Comparison of ENCODE assay signal across 8 cellular contexts in genomic region chr1:169550294-169550693, GRCh38. TPM values are rescaled to one million over a fixed set of nuclear protein-coding genes. Genes with fewer than 3 reads are reported as not detected.
A peak's percentile ranks its signal among the peaks of the same experiment; 100 is the strongest.
DNase-seq lines count a peak whose midpoint lies in the region; ATAC-seq and TF ChIP-seq lines count a peak whose summit lies in the region.

No MANE protein-coding gene starts in this region.

- no peaks in the 10 kb centered on the region for H3K9me3 Mint-ChIP-seq in activated CD8-positive, alpha-beta memory T cell treated with anti-CD3 and anti-CD28 coated beads, Interleukin-2, amount 10 ng/mL, durations not matched to agents 7 days and 5 days (ENCODE audit: low read depth)
- no peaks in the 10 kb centered on the region for H3K9me3 Mint-ChIP-seq in endothelial cell (ENCODE audit: unreplicated experiment)
- H3K9me3 Mint-ChIP-seq in naive B cell = no peaks in the 10 kb centered on the region

- H3K27ac Mint-ChIP-seq in activated CD8-positive, alpha-beta memory T cell treated with anti-CD3 and anti-CD28 coated beads, Interleukin-2, amount 10 ng/mL, durations not matched to agents 7 days and 5 days = no peak overlapping the region
- H3K27ac Mint-ChIP-seq in endothelial cell (ENCODE audit: unreplicated experiment) = no peak overlapping the region
- H3K27ac Mint-ChIP-seq in naive B cell = no peak overlapping the region

- POLR2A ChIA-PET in OCI-LY7 (lab: Charles Lee) = interaction anchor here (1.5 kb wide), 1 partner anchor 149 kb away, joined by 3 read pairs; no protein-coding TSS in a partner anchor

- no peaks in the 10 kb centered on the region for H3K27me3 Mint-ChIP-seq in activated CD8-positive, alpha-beta memory T cell treated with anti-CD3 and anti-CD28 coated beads, Interleukin-2, amount 10 ng/mL, durations not matched to agents 7 days and 5 days
- H3K27me3 Mint-ChIP-seq in endothelial cell (ENCODE audit: unreplicated experiment) = peaks cover 1% of the 10 kb centered on the region
- H3K27me3 Mint-ChIP-seq in naive B cell = peaks cover 0 to 10% (median 4%) of the 10 kb centered on the region in 3 donors

- no peak for DNase-seq in activated CD8-positive, alpha-beta memory T cell treated with anti-CD3 and anti-CD28 coated beads, Interleukin-2, amount 10 ng/mL, durations not matched to agents 7 days and 5 days
- DNase-seq in activated CD8-positive, alpha-beta memory T cell treated with anti-CD3 and anti-CD28 coated beads, Interleukin-2, amount 50 U/mL, for 4 hours = no peak
- DNase-seq in HT-29 (ENCODE audit: low spot score) = peak; percentile 76
- DNase-seq in OCI-LY7 (ENCODE audit: low spot score) = peak; percentile 48
- no peak for DNase-seq in endothelial cell (ENCODE audit: low spot score)
- peak; percentile 29 for DNase-seq in naive B cell
- no peak for DNase-seq in activated CD4-positive, CD25-positive, alpha-beta regulatory T cell treated with anti-CD3 and anti-CD28 coated beads, Interleukin-2, amount 50 U/mL, for 72 hours

- TF ChIP-seq CTCF in OCI-LY7 (conservative IDR thresholded peaks at IDR 0.05; ENCODE audit: low read length) (peak; percentile 68), endothelial cell (IDR thresholded peaks at IDR 0.05; ENCODE audit: unreplicated experiment) (peak; percentile 31)

- H3K36me3 Mint-ChIP-seq in activated CD8-positive, alpha-beta memory T cell treated with anti-CD3 and anti-CD28 coated beads, Interleukin-2, amount 10 ng/mL, durations not matched to agents 7 days and 5 days = no peaks in the 10 kb centered on the region
- H3K36me3 Mint-ChIP-seq in endothelial cell (ENCODE audit: low read depth, unreplicated experiment) (no peaks in the 10 kb centered on the region), naive B cell (no peaks in the 10 kb centered on the region)

- H3K79me2 ChIP-seq in OCI-LY7 (ENCODE audit: insufficient read depth, low read depth, low read length) = no peaks in the 10 kb centered on the region

- H3K4me2 ChIP-seq in OCI-LY7 (ENCODE audit: low read length) = no peak overlapping the region

- no peak overlapping the region for H3K4me3 ChIP-seq in OCI-LY7 (ENCODE audit: low read depth, low read length, poor library complexity, severe bottlenecking)

- H4K20me1 ChIP-seq in OCI-LY7 (ENCODE audit: insufficient read depth, low read length) = no peaks in the 10 kb centered on the region

- no peaks in the 10 kb centered on the region for H3K9me3 ChIP-seq in OCI-LY7 (ENCODE audit: low read length)

- no peak overlapping the region for H3K27ac ChIP-seq in OCI-LY7 (ENCODE audit: low read depth, low read length, poor library complexity, severe bottlenecking)

- H3K4me1 ChIP-seq in OCI-LY7 (ENCODE audit: insufficient read depth, low read length, poor library complexity, severe bottlenecking) = no peaks in the 10 kb centered on the region

- no peak overlapping the region for H3K4me3 Mint-ChIP-seq in activated CD8-positive, alpha-beta memory T cell treated with anti-CD3 and anti-CD28 coated beads, Interleukin-2, amount 10 ng/mL, durations not matched to agents 7 days and 5 days
- no peak overlapping the region for H3K4me3 Mint-ChIP-seq in endothelial cell (ENCODE audit: unreplicated experiment)
- H3K4me3 Mint-ChIP-seq in naive B cell = no peak overlapping the region

- no peaks in the 10 kb centered on the region for H3K36me3 ChIP-seq in OCI-LY7 (ENCODE audit: insufficient read depth, low read length)

- intact Hi-C loops in OCI-LY7 (cut with micrococcal nuclease; ENCODE audit: unreplicated experiment) = loop anchor here (2.0 kb wide), 1 partner anchor 163 kb away; no protein-coding TSS in a partner anchor

- CTCF ChIA-PET in activated CD8-positive, alpha-beta memory T cell treated with anti-CD3 and anti-CD28 coated beads, Interleukin-2, amount 10 ng/mL, durations not matched to agents 7 days and 5 days (lab: Charles Lee) = interaction anchor here (0.9 to 3.0 kb wide), 5 partner anchors 12 to 259 kb away, joined by 3 to 13 read pairs (median 6); no protein-coding TSS in a partner anchor
- CTCF ChIA-PET in OCI-LY7 (lab: Charles Lee; ENCODE audit: unreplicated experiment) = no interaction called here

- H2AFZ ChIP-seq in OCI-LY7 (ENCODE audit: low read length) = no peak overlapping the region

- no TSS peak for BruUV-seq in OCI-LY7 (replicated peaks; lab: Mats Ljungman, UMichigan)

- ATAC-seq in activated CD8-positive, alpha-beta memory T cell treated with anti-CD3 and anti-CD28 coated beads, Interleukin-2, amount 10 ng/mL, durations not matched to agents 7 days and 5 days = peak; percentile 68
- ATAC-seq in naive B cell (ENCODE audit: low read depth in 2 of 2) (peak; percentile 65 to 75), HG03097 (IDR thresholded peaks at IDR 0.05; ENCODE audit: low FRiP score, unreplicated experiment) (no peak)

- H3K9me2 ChIP-seq in OCI-LY7 (ENCODE audit: insufficient read depth, low read length) = no peaks in the 10 kb centered on the region

- no peaks in the 10 kb centered on the region for H3K4me1 Mint-ChIP-seq in activated CD8-positive, alpha-beta memory T cell treated with anti-CD3 and anti-CD28 coated beads, Interleukin-2, amount 10 ng/mL, durations not matched to agents 7 days and 5 days
- H3K4me1 Mint-ChIP-seq in endothelial cell (ENCODE audit: unreplicated experiment) (no peaks in the 10 kb centered on the region), naive B cell (peaks cover 0 to 3% (median 0%) of the 10 kb centered on the region in 3 donors)

RNA-seq across cellular contexts. Expression of gene F5, which starts 36.0 kb away (rescaled TPM):
- total RNA-seq in activated CD8-positive, alpha-beta memory T cell treated with anti-CD3 and anti-CD28 coated beads, Interleukin-2, amount 10 ng/mL, durations not matched to agents 7 days and 5 days = 10 to 100 TPM in 1 of 2 experiments, 1 to 10 TPM in 1; 3.1 to 14.0 TPM
- 8.1 and 9.2 TPM in 2 replicates for total RNA-seq in HT-29 (2014; rRNA removed; shearing (Covaris generic))
- not detected in 2 replicates for total RNA-seq in OCI-LY7 (2014; rRNA removed; shearing (Covaris generic))
- total RNA-seq in OCI-LY7 (2022) (not detected in 2 replicates), endothelial cell (ENCODE audit: unreplicated experiment) (not detected)
- under 1 TPM in 1 of 6 donors, not detected in 5; 0.06 TPM for polyA plus RNA-seq in naive B cell (ENCODE audit: low read depth in 6 of 6)

Comparison
In these comparisons a context has a peak if more than half of its experiments do, and no peak if none do; other contexts are left out.
1. DNase-seq: peak in HT-29 (single experiment), OCI-LY7 (single experiment) and naive B cell (single experiment); none in activated CD8-positive, alpha-beta memory T cell treated with anti-CD3 and anti-CD28 coated beads, Interleukin-2, amount 10 ng/mL, durations not matched to agents 7 days and 5 days (single experiment), activated CD8-positive, alpha-beta memory T cell treated with anti-CD3 and anti-CD28 coated beads, Interleukin-2, amount 50 U/mL, for 4 hours (single experiment), endothelial cell (single experiment) and activated CD4-positive, CD25-positive, alpha-beta regulatory T cell treated with anti-CD3 and anti-CD28 coated beads, Interleukin-2, amount 50 U/mL, for 72 hours (single experiment).